11 cellular contexts compared by ENCODE assay signal in the genomic region with DNA sequence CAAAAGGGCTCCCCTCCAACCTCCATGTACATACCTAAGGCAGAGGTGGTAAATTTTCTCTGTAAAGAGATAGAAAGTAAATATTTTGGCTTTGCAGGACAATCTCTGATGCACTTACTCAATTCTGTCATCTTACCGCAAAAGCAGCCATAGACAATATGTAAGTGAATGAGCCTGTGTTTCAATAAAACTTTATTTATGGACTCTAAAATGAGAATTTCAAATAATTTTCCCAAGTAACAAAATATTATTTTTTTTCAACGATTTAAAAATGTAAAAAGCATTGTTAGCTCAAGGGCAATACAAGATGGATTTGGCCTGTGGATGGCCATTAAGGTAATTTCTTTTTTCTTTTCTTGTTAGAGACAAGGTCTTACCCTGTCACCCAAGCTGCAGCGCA.
"Had no signal": no experiment of that assay in that cellular context is flagged by ENCODE, and none has a peak within 500 bp of the region (broad histone marks: within the 10 kb centered on the region; RNA-seq: fewer than 3 reads in every experiment).

No MANE protein-coding gene starts in this region.

- H3K9ac ChIP-seq: GM23248 had no signal

- H3K27ac ChIP-seq: GM23248 had no signal

- DNase-seq: GM23248, GOT3, H7, H9, HCEC 1CT, HFFc6 had no signal

- ATAC-seq: HCT116 had no signal

- H3K4me3 ChIP-seq: GM23248, GM23338, HAP-1 had no signal

- H3K36me3 ChIP-seq: HAP-1 had no signal

- H3K9me3 ChIP-seq: HAP-1 had no signal

- H3K4me2 ChIP-seq: GM23338 had no signal

- H2AFZ ChIP-seq: GM23248, GM23338 had no signal

- H3K4me1 ChIP-seq: HAP-1 had no signal

- FAIRE-seq: H1, H54 had no signal
